In the genomic region with DNA sequence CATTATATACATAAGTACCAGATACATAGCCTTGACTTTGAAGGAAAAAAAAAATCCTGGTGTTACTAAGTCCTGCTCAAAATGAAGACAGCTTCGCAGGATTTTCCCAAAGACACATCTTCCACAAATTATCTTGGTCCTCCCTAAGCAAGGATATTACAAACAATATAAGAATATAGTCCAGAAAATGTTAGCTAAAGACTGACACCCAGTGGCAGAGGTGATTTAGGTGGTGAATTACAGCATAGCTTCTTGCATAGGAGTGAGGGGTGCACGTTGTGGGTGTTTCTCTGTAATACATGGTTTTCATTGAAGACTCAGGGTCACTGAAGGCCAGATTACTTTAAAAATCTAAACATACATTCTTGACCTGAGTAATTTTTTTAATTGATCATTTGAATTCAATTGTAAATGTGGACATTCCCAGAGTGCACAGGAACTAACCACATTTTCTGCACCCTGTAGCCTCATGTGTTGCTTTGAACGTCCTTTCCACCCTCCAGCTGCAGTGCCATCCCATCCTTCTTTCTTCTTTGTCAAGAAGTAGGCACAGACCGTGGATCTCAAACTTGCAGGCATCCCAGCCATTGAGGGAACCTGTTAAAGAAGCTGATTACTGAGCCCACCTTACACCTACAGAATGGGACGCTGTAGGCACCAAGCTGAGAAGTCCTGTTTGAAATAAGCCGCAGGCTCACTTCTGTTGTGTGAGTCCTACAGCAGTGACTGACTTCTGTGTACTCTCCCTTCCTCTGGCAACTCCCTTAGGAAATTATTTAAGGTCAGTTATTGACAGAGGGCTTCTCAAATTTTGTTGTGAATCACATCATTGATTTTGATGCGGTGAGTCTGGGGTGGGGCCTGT, we compare ENCODE assay signal across 8 cellular contexts.
A peak's percentile ranks its signal among the peaks of the same experiment; 100 is the strongest.
DNase-seq lines count a peak whose midpoint lies in the region; ATAC-seq and TF ChIP-seq lines count a peak whose summit lies in the region.

No MANE protein-coding gene starts in this region.

- no peak overlapping the region for H3K4me3 Mint-ChIP-seq in activated CD4-positive, alpha-beta T cell treated with anti-CD3 and anti-CD28 coated beads, Interleukin-2, amount 10 ng/mL, durations not matched to agents 7 days and 5 days

- no peak overlapping the region for H3K27ac Mint-ChIP-seq in activated CD4-positive, alpha-beta T cell treated with anti-CD3 and anti-CD28 coated beads, Interleukin-2, amount 10 ng/mL, durations not matched to agents 7 days and 5 days

- H3K4me3 ChIP-seq in AG09309 (ENCODE audit: control insufficient read depth, low read depth, low read length): no peak overlapping the region
- H3K4me3 ChIP-seq in NB4 (ENCODE audit: low read depth, low read length): no peak overlapping the region

- no peaks in the 10 kb centered on the region for H3K36me3 Mint-ChIP-seq in activated CD4-positive, alpha-beta T cell treated with anti-CD3 and anti-CD28 coated beads, Interleukin-2, amount 10 ng/mL, durations not matched to agents 7 days and 5 days (ENCODE audit: low read depth)

- peaks cover 12% of the 10 kb centered on the region for H3K4me1 Mint-ChIP-seq in activated CD4-positive, alpha-beta T cell treated with anti-CD3 and anti-CD28 coated beads, Interleukin-2, amount 10 ng/mL, durations not matched to agents 7 days and 5 days

- H3K27me3 Mint-ChIP-seq in activated CD4-positive, alpha-beta T cell treated with anti-CD3 and anti-CD28 coated beads, Interleukin-2, amount 10 ng/mL, durations not matched to agents 7 days and 5 days: peaks cover 3% of the 10 kb centered on the region

- POLR2A ChIA-PET in activated CD4-positive, alpha-beta T cell treated with anti-CD3 and anti-CD28 coated beads, Interleukin-2, amount 10 ng/mL, durations not matched to agents 7 days and 5 days (lab: Charles Lee): no interaction called here

- TF ChIP-seq POLR2A in NB4 (IDR thresholded peaks at IDR 0.05; ENCODE audit: extremely low read depth, insufficient read length): no peak

- no peaks in the 10 kb centered on the region for H3K9me3 Mint-ChIP-seq in activated CD4-positive, alpha-beta T cell treated with anti-CD3 and anti-CD28 coated beads, Interleukin-2, amount 10 ng/mL, durations not matched to agents 7 days and 5 days

- DNase-seq in AG09309 (ENCODE audit: low read depth): peak; percentile 8
- DNase-seq in GM03348 (ENCODE audit: low spot score): peak; percentile 51
- peak; percentile 74 for DNase-seq in NB4 (ENCODE audit: low read depth)
- DNase-seq in activated CD4-positive, alpha-beta T cell treated with anti-CD3 and anti-CD28 coated beads, Interleukin-2, amount 10 ng/mL, durations not matched to agents 7 days and 5 days: peak; percentile 33
- peak; percentile 22 for DNase-seq in inferior parietal cortex (ENCODE audit: extremely low spot score)
- no peak for DNase-seq in GM19238 (ENCODE audit: insufficient read length, low spot score)

- TF ChIP-seq CTCF in AG09309 (IDR thresholded peaks at IDR 0.05; ENCODE audit: control insufficient read depth, insufficient read depth, low read depth, low read length, missing control alignments) (peak; percentile 51), NB4 (IDR thresholded peaks at IDR 0.05; ENCODE audit: low read depth, low read length) (peak; percentile 42)

- CTCF ChIA-PET in activated CD4-positive, alpha-beta T cell treated with anti-CD3 and anti-CD28 coated beads, Interleukin-2, amount 10 ng/mL, durations not matched to agents 7 days and 5 days (lab: Charles Lee): interaction anchor here (0.7 to 1.6 kb wide), 12 partner anchors 9 to 305 kb away, joined by 3 to 6 read pairs (median 4); partner anchors contain the start of gene TNFAIP3

- ATAC-seq in HG03139 (IDR thresholded peaks at IDR 0.05; ENCODE audit: unreplicated experiment) (no peak), HG03457 (IDR thresholded peaks at IDR 0.05; ENCODE audit: unreplicated experiment) (no peak)
